8 cellular contexts compared by ENCODE assay signal in genomic region chr20:44910690-44911262, GRCh38. TPM values are rescaled to one million over a fixed set of nuclear protein-coding genes. Genes with fewer than 3 reads are reported as not detected.
DNase-seq lines count a peak whose midpoint lies in the region; ATAC-seq and TF ChIP-seq lines count a peak whose summit lies in the region.

No MANE protein-coding gene starts in this region.

- TF ChIP-seq POLR2A in tibial nerve (IDR thresholded peaks at IDR 0.05): no peak

- WGBS in tibial nerve, 2 donors: 65 to 78% methylated on average over 14 to 17 of the region's 17 CpGs

- H3K27ac ChIP-seq in iPS-20b (ENCODE audit: low read length) (no peak overlapping the region), tibial nerve (no peak overlapping the region)

- peak overlapping the region; percentile 84 for H3K4me3 Mint-ChIP-seq in activated T-cell treated with anti-CD3 and anti-CD28 coated beads, Interleukin-2, amount 50 U/mL, for 4 hours
- H3K4me3 Mint-ChIP-seq in activated CD8-positive, alpha-beta T cell treated with anti-CD3 and anti-CD28 coated beads for 36 hours: peak overlapping the region; percentile 85

- H3K9ac ChIP-seq in iPS-20b (ENCODE audit: low read depth, low read length): peak overlapping the region; percentile 77; the same call in 1 of the 2 replicates

- H3K36me3 Mint-ChIP-seq in activated T-cell treated with anti-CD3 and anti-CD28 coated beads, Interleukin-2, amount 50 U/mL, for 4 hours (ENCODE audit: insufficient read depth): peaks cover 25% of the 10 kb centered on the region
- peaks cover 50% of the 10 kb centered on the region for H3K36me3 Mint-ChIP-seq in activated CD8-positive, alpha-beta T cell treated with anti-CD3 and anti-CD28 coated beads for 36 hours (ENCODE audit: low read depth)

- peaks cover 27% of the 10 kb centered on the region for H3K4me1 Mint-ChIP-seq in activated T-cell treated with anti-CD3 and anti-CD28 coated beads, Interleukin-2, amount 50 U/mL, for 4 hours (ENCODE audit: low read depth)
- H3K4me1 Mint-ChIP-seq in activated CD8-positive, alpha-beta T cell treated with anti-CD3 and anti-CD28 coated beads for 36 hours (ENCODE audit: low read depth): peaks cover 38% of the 10 kb centered on the region

- H3K27me3 ChIP-seq in iPS-20b (ENCODE audit: insufficient read depth, low read length) (no peaks in the 10 kb centered on the region), tibial nerve (no peaks in the 10 kb centered on the region)

- H3K4me3 ChIP-seq in iPS-20b (ENCODE audit: low read length) (peak overlapping the region; percentile 76), tibial nerve (peak overlapping the region in 3 of 4 donors; percentile 53 to 70 (median 62))

- no peak for TF ChIP-seq EP300 in tibial nerve (IDR thresholded peaks at IDR 0.05)

- H3K36me3 ChIP-seq in iPS-20b (ENCODE audit: insufficient read depth, low read depth, low read length) (peaks cover 64% of the 10 kb centered on the region), tibial nerve (peaks cover 0 to 43% (median 0%) of the 10 kb centered on the region in 3 donors)

- intact Hi-C loops in activated CD8-positive, alpha-beta T cell treated with anti-CD3 and anti-CD28 coated beads for 36 hours (cut with micrococcal nuclease): no loop called here

- no peak for DNase-seq in activated T-cell treated with anti-CD3 and anti-CD28 coated beads, Interleukin-2, amount 50 U/mL, for 4 hours
- DNase-seq in activated T-cell treated with anti-CD3 and anti-CD28 coated beads for 4 hours: no peak
- DNase-seq in activated CD8-positive, alpha-beta T cell treated with anti-CD3 and anti-CD28 coated beads for 36 hours: no peak
- no peak for DNase-seq in tibial nerve (ENCODE audit: low spot score in 2 of 2)
- DNase-seq in amniotic stem cell (lab: John Stamatoyannopoulos, UW): no peak
- no peak for DNase-seq in NCI-H1417 treated with DMSO at 0.1 percent for 48 hours (lab: John Stamatoyannopoulos, UW)

- H3K27me3 Mint-ChIP-seq in activated T-cell treated with anti-CD3 and anti-CD28 coated beads, Interleukin-2, amount 50 U/mL, for 4 hours (ENCODE audit: low read depth): no peaks in the 10 kb centered on the region
- no peaks in the 10 kb centered on the region for H3K27me3 Mint-ChIP-seq in activated CD8-positive, alpha-beta T cell treated with anti-CD3 and anti-CD28 coated beads for 36 hours

- peak overlapping the region; percentile 63 for H3K27ac Mint-ChIP-seq in activated CD8-positive, alpha-beta T cell treated with anti-CD3 and anti-CD28 coated beads for 36 hours

- no peak for ATAC-seq in activated T-cell treated with anti-CD3 and anti-CD28 coated beads, Interleukin-2, amount 50 U/mL, for 4 hours
- no peak for ATAC-seq in activated CD8-positive, alpha-beta T cell treated with anti-CD3 and anti-CD28 coated beads for 36 hours
- no peak for ATAC-seq in GM21526 (IDR thresholded peaks at IDR 0.05; ENCODE audit: low FRiP score, unreplicated experiment)

- no peaks in the 10 kb centered on the region for H3K9me3 Mint-ChIP-seq in activated T-cell treated with anti-CD3 and anti-CD28 coated beads, Interleukin-2, amount 50 U/mL, for 4 hours
- no peaks in the 10 kb centered on the region for H3K9me3 Mint-ChIP-seq in activated CD8-positive, alpha-beta T cell treated with anti-CD3 and anti-CD28 coated beads for 36 hours

- POLR2A ChIA-PET in activated CD8-positive, alpha-beta T cell treated with anti-CD3 and anti-CD28 coated beads for 36 hours (lab: Charles Lee): interaction anchor here (1.0 to 2.2 kb wide), 4 partner anchors 25 to 50 kb away, joined by 3 to 9 read pairs (median 3); partner anchors contain the start of genes TOMM34 and YWHAB

- peaks cover 9% of the 10 kb centered on the region; the same call in 1 of the 2 replicates for H3K4me1 ChIP-seq in iPS-20b (ENCODE audit: insufficient read depth, low read length)
- peaks cover 0 to 18% (median 8%) of the 10 kb centered on the region in 4 donors for H3K4me1 ChIP-seq in tibial nerve

- CTCF ChIA-PET in activated CD8-positive, alpha-beta T cell treated with anti-CD3 and anti-CD28 coated beads for 36 hours (lab: Charles Lee): interaction anchor here (0.8 to 1.7 kb wide), 5 partner anchors 20 to 185 kb away, joined by 4 to 5 read pairs (median 5); no protein-coding TSS in a partner anchor

- TF ChIP-seq CTCF in activated CD8-positive, alpha-beta T cell treated with anti-CD3 and anti-CD28 coated beads for 36 hours (IDR thresholded peaks at IDR 0.05): no peak
- no peak for TF ChIP-seq CTCF in tibial nerve (IDR thresholded peaks at IDR 0.05)

- H3K9me3 ChIP-seq in iPS-20b (ENCODE audit: insufficient read depth, low read depth, low read length): no peaks in the 10 kb centered on the region
- H3K9me3 ChIP-seq in tibial nerve: no peaks in the 10 kb centered on the region

RNA-seq across cellular contexts. Expression of gene PABPC1L, which starts 0.9 kb away (rescaled TPM):
- 10 to 100 TPM; 46.2 to 63.0 (median 50.2) TPM for total RNA-seq in activated T-cell treated with anti-CD3 and anti-CD28 coated beads, Interleukin-2, amount 50 U/mL, for 4 hours
- total RNA-seq in activated CD8-positive, alpha-beta T cell treated with anti-CD3 and anti-CD28 coated beads for 36 hours: 10 to 100 TPM; 88.4 to 93.8 TPM
- total RNA-seq in tibial nerve: 10 to 100 TPM; 11.8 to 27.9 (median 16.0) TPM

RNA-seq across cellular contexts. Expression of gene YWHAB, which starts 25.3 kb away (rescaled TPM):
- 100 to 1,000 TPM; 278 to 293 (median 280) TPM for total RNA-seq in activated T-cell treated with anti-CD3 and anti-CD28 coated beads, Interleukin-2, amount 50 U/mL, for 4 hours
- total RNA-seq in activated CD8-positive, alpha-beta T cell treated with anti-CD3 and anti-CD28 coated beads for 36 hours: 100 to 1,000 TPM; 220 to 226 TPM
- 100 to 1,000 TPM in 1 of 4 donors, 10 to 100 TPM in 3; 97.9 to 119 (median 98.3) TPM for total RNA-seq in tibial nerve

RNA-seq across cellular contexts. Expression of gene TOMM34, which starts 49.4 kb away (rescaled TPM):
- total RNA-seq in activated T-cell treated with anti-CD3 and anti-CD28 coated beads, Interleukin-2, amount 50 U/mL, for 4 hours: 10 to 100 TPM; 70.8 to 76.6 (median 71.6) TPM
- 10 to 100 TPM; 60.5 to 62.4 TPM for total RNA-seq in activated CD8-positive, alpha-beta T cell treated with anti-CD3 and anti-CD28 coated beads for 36 hours
- 10 to 100 TPM in 3 of 4 donors, 1 to 10 TPM in 1; 5.9 to 18.0 (median 13.9) TPM for total RNA-seq in tibial nerve

RNA-seq across cellular contexts. Expression of gene STK4, which starts 55.5 kb away (rescaled TPM):
- total RNA-seq in activated T-cell treated with anti-CD3 and anti-CD28 coated beads, Interleukin-2, amount 50 U/mL, for 4 hours: 100 to 1,000 TPM; 134 to 157 (median 149) TPM
- 100 to 1,000 TPM; 154 to 165 TPM for total RNA-seq in activated CD8-positive, alpha-beta T cell treated with anti-CD3 and anti-CD28 coated beads for 36 hours
- 10 to 100 TPM; 24.3 to 28.5 (median 27.1) TPM for total RNA-seq in tibial nerve
